Comparison of ENCODE assay signal across 1 cellular context in the genomic region with DNA sequence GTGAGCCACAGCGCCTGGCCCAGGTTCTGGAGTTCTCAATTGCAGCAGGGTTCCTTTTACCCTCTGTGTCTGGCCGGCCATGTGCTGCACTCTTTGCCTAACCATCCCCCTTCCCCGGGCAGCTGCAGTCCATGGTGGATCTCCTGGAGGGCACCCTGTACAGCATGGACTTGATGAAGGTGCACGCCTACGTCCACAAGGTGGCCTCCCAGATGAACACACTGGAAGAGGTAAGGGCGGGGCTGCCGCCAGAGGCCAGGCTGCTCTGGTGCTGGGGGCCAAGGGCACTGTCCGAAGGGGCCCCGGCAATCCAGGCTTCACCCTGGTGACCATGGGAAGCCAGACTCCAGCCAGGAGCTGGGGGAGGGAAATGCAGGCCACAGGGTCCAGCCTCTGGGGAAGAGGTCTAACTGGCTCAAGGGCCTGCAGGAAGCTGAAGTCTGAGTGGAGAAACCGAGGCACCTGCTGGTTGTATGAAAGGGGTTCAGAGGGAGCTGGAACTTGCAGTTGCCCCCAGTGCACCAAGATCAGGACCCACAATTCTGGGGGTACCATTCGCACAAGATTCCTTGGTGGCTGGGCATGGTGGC.
TF ChIP-seq lines count a peak whose summit lies in the region.

No MANE protein-coding gene starts in this region.

TF ChIP-seq in HepG2, 621 proteins besides CTCF, POLR2A, EP300 and RAD21 (continued from another document and continues in another):
- TF ChIP-seq, protein P1, sequence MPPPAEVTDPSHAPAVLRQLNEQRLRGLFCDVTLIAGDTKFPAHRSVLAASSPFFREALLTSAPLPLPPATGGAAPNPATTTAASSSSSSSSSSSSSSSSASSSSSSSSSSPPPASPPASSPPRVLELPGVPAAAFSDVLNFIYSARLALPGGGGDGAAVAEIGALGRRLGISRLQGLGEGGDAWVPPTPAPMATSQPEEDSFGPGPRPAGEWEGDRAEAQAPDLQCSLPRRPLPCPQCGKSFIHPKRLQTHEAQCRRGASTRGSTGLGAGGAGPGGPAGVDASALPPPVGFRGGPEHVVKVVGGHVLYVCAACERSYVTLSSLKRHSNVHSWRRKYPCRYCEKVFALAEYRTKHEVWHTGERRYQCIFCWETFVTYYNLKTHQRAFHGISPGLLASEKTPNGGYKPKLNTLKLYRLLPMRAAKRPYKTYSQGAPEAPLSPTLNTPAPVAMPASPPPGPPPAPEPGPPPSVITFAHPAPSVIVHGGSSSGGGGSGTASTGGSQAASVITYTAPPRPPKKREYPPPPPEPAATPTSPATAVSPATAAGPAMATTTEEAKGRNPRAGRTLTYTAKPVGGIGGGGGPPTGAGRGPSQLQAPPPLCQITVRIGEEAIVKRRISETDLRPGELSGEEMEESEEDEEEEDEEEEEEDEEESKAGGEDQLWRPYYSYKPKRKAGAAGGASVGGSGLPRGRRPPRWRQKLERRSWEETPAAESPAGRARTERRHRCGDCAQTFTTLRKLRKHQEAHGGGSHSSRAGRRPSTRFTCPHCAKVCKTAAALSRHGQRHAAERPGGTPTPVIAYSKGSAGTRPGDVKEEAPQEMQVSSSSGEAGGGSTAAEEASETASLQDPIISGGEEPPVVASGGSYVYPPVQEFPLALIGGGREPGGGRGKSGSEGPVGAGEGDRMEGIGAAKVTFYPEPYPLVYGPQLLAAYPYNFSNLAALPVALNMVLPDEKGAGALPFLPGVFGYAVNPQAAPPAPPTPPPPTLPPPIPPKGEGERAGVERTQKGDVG (CRISPR knock-in tag; IDR thresholded peaks at IDR 0.05; ENCODE audit: borderline replicate concordance), result no peak
- TF ChIP-seq, protein P2, sequence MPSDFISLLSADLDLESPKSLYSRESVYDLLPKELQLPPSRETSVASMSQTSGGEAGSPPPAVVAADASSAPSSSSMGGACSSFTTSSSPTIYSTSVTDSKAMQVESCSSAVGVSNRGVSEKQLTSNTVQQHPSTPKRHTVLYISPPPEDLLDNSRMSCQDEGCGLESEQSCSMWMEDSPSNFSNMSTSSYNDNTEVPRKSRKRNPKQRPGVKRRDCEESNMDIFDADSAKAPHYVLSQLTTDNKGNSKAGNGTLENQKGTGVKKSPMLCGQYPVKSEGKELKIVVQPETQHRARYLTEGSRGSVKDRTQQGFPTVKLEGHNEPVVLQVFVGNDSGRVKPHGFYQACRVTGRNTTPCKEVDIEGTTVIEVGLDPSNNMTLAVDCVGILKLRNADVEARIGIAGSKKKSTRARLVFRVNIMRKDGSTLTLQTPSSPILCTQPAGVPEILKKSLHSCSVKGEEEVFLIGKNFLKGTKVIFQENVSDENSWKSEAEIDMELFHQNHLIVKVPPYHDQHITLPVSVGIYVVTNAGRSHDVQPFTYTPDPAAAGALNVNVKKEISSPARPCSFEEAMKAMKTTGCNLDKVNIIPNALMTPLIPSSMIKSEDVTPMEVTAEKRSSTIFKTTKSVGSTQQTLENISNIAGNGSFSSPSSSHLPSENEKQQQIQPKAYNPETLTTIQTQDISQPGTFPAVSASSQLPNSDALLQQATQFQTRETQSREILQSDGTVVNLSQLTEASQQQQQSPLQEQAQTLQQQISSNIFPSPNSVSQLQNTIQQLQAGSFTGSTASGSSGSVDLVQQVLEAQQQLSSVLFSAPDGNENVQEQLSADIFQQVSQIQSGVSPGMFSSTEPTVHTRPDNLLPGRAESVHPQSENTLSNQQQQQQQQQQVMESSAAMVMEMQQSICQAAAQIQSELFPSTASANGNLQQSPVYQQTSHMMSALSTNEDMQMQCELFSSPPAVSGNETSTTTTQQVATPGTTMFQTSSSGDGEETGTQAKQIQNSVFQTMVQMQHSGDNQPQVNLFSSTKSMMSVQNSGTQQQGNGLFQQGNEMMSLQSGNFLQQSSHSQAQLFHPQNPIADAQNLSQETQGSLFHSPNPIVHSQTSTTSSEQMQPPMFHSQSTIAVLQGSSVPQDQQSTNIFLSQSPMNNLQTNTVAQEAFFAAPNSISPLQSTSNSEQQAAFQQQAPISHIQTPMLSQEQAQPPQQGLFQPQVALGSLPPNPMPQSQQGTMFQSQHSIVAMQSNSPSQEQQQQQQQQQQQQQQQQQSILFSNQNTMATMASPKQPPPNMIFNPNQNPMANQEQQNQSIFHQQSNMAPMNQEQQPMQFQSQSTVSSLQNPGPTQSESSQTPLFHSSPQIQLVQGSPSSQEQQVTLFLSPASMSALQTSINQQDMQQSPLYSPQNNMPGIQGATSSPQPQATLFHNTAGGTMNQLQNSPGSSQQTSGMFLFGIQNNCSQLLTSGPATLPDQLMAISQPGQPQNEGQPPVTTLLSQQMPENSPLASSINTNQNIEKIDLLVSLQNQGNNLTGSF (CRISPR knock-in tag; IDR thresholded peaks at IDR 0.05), result no peak
- peak; percentile 67; the same call in 1 of the 2 replicates for TF ChIP-seq IRF2 (CRISPR knock-in tag; IDR thresholded peaks at IDR 0.05)
- TF ChIP-seq ZNF292 (CRISPR knock-in tag; IDR thresholded peaks at IDR 0.05; ENCODE audit: borderline replicate concordance, low read depth), result peak; percentile 56; the same call in 1 of the 2 replicates
- TF ChIP-seq POGZ (CRISPR knock-in tag; IDR thresholded peaks at IDR 0.05), result peak; percentile 61
- TF ChIP-seq SYNCRIP (IDR thresholded peaks at IDR 0.05; ENCODE audit: insufficient read depth, low read depth, low read length), result no peak
- TF ChIP-seq ZNF619 (CRISPR knock-in tag; IDR thresholded peaks at IDR 0.05), result no peak
- peak; percentile 75 for TF ChIP-seq SMC3 (IDR thresholded peaks at IDR 0.05; ENCODE audit: low read length)
- TF ChIP-seq KLF9 (CRISPR knock-in tag; IDR thresholded peaks at IDR 0.05; ENCODE audit: low read depth), result no peak
- TF ChIP-seq JARID2 (CRISPR knock-in tag; IDR thresholded peaks at IDR 0.05; ENCODE audit: insufficient replicate concordance), result no peak
- TF ChIP-seq MXD4 (CRISPR knock-in tag; IDR thresholded peaks at IDR 0.05), result no peak
- TF ChIP-seq, protein P3, sequence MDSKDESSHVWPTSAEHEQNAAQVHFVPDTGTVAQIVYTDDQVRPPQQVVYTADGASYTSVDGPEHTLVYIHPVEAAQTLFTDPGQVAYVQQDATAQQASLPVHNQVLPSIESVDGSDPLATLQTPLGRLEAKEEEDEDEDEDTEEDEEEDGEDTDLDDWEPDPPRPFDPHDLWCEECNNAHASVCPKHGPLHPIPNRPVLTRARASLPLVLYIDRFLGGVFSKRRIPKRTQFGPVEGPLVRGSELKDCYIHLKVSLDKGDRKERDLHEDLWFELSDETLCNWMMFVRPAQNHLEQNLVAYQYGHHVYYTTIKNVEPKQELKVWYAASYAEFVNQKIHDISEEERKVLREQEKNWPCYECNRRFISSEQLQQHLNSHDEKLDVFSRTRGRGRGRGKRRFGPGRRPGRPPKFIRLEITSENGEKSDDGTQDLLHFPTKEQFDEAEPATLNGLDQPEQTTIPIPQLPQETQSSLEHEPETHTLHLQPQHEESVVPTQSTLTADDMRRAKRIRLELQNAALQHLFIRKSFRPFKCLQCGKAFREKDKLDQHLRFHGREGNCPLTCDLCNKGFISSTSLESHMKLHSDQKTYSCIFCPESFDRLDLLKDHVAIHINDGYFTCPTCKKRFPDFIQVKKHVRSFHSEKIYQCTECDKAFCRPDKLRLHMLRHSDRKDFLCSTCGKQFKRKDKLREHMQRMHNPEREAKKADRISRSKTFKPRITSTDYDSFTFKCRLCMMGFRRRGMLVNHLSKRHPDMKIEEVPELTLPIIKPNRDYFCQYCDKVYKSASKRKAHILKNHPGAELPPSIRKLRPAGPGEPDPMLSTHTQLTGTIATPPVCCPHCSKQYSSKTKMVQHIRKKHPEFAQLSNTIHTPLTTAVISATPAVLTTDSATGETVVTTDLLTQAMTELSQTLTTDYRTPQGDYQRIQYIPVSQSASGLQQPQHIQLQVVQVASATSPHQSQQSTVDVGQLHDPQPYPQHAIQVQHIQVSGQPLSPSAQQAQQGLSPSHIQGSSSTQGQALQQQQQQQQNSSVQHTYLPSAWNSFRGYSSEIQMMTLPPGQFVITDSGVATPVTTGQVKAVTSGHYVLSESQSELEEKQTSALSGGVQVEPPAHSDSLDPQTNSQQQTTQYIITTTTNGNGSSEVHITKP (CRISPR knock-in tag; IDR thresholded peaks at IDR 0.05; ENCODE audit: low read depth), result 0 out of 2 replicates have a peak, but pooled peaks have one; percentile 56
- no peak for TF ChIP-seq HOXA9 (CRISPR knock-in tag; IDR thresholded peaks at IDR 0.05; ENCODE audit: borderline replicate concordance)
- TF ChIP-seq ZNF615 (CRISPR knock-in tag; IDR thresholded peaks at IDR 0.05; ENCODE audit: borderline replicate concordance), result no peak
- TF ChIP-seq SOX6 (IDR thresholded peaks at IDR 0.05), result no peak
- TF ChIP-seq SOX6 (CRISPR knock-in tag; IDR thresholded peaks at IDR 0.05), result peak; percentile 56; the same call in 1 of the 2 replicates
- TF ChIP-seq REL (CRISPR knock-in tag; conservative IDR thresholded peaks at IDR 0.05), result no peak
- no peak for TF ChIP-seq ZNF777 (CRISPR knock-in tag; IDR thresholded peaks at IDR 0.05)
- TF ChIP-seq, protein P4, sequence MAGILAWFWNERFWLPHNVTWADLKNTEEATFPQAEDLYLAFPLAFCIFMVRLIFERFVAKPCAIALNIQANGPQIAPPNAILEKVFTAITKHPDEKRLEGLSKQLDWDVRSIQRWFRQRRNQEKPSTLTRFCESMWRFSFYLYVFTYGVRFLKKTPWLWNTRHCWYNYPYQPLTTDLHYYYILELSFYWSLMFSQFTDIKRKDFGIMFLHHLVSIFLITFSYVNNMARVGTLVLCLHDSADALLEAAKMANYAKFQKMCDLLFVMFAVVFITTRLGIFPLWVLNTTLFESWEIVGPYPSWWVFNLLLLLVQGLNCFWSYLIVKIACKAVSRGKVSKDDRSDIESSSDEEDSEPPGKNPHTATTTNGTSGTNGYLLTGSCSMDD (CRISPR knock-in tag; IDR thresholded peaks at IDR 0.05), result no peak
- TF ChIP-seq, protein P5, sequence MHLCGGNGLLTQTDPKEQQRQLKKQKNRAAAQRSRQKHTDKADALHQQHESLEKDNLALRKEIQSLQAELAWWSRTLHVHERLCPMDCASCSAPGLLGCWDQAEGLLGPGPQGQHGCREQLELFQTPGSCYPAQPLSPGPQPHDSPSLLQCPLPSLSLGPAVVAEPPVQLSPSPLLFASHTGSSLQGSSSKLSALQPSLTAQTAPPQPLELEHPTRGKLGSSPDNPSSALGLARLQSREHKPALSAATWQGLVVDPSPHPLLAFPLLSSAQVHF (CRISPR knock-in tag; IDR thresholded peaks at IDR 0.05), result no peak
- TF ChIP-seq KDM5A (IDR thresholded peaks at IDR 0.05; ENCODE audit: borderline replicate concordance, low read length), result no peak
- TF ChIP-seq, protein P6, sequence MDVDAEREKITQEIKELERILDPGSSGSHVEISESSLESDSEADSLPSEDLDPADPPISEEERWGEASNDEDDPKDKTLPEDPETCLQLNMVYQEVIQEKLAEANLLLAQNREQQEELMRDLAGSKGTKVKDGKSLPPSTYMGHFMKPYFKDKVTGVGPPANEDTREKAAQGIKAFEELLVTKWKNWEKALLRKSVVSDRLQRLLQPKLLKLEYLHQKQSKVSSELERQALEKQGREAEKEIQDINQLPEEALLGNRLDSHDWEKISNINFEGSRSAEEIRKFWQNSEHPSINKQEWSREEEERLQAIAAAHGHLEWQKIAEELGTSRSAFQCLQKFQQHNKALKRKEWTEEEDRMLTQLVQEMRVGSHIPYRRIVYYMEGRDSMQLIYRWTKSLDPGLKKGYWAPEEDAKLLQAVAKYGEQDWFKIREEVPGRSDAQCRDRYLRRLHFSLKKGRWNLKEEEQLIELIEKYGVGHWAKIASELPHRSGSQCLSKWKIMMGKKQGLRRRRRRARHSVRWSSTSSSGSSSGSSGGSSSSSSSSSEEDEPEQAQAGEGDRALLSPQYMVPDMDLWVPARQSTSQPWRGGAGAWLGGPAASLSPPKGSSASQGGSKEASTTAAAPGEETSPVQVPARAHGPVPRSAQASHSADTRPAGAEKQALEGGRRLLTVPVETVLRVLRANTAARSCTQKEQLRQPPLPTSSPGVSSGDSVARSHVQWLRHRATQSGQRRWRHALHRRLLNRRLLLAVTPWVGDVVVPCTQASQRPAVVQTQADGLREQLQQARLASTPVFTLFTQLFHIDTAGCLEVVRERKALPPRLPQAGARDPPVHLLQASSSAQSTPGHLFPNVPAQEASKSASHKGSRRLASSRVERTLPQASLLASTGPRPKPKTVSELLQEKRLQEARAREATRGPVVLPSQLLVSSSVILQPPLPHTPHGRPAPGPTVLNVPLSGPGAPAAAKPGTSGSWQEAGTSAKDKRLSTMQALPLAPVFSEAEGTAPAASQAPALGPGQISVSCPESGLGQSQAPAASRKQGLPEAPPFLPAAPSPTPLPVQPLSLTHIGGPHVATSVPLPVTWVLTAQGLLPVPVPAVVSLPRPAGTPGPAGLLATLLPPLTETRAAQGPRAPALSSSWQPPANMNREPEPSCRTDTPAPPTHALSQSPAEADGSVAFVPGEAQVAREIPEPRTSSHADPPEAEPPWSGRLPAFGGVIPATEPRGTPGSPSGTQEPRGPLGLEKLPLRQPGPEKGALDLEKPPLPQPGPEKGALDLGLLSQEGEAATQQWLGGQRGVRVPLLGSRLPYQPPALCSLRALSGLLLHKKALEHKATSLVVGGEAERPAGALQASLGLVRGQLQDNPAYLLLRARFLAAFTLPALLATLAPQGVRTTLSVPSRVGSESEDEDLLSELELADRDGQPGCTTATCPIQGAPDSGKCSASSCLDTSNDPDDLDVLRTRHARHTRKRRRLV (CRISPR knock-in tag; IDR thresholded peaks at IDR 0.05), result no peak
- TF ChIP-seq ZNF713 (CRISPR knock-in tag; IDR thresholded peaks at IDR 0.05), result no peak
- no peak for TF ChIP-seq ZNF749 (CRISPR knock-in tag; IDR thresholded peaks at IDR 0.05; ENCODE audit: borderline replicate concordance)
- TF ChIP-seq FOSL2 (CRISPR knock-in tag; IDR thresholded peaks at IDR 0.05), result 0 out of 2 replicates have a peak, but pooled peaks have one; percentile 10
- no peak for TF ChIP-seq NCOA5 (CRISPR knock-in tag; IDR thresholded peaks at IDR 0.05)
- TF ChIP-seq ZNF816 (CRISPR knock-in tag; IDR thresholded peaks at IDR 0.05; ENCODE audit: borderline replicate concordance), result no peak
- TF ChIP-seq, protein P7, sequence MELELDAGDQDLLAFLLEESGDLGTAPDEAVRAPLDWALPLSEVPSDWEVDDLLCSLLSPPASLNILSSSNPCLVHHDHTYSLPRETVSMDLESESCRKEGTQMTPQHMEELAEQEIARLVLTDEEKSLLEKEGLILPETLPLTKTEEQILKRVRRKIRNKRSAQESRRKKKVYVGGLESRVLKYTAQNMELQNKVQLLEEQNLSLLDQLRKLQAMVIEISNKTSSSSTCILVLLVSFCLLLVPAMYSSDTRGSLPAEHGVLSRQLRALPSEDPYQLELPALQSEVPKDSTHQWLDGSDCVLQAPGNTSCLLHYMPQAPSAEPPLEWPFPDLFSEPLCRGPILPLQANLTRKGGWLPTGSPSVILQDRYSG (CRISPR knock-in tag; IDR thresholded peaks at IDR 0.05), result no peak
- TF ChIP-seq, protein P8, sequence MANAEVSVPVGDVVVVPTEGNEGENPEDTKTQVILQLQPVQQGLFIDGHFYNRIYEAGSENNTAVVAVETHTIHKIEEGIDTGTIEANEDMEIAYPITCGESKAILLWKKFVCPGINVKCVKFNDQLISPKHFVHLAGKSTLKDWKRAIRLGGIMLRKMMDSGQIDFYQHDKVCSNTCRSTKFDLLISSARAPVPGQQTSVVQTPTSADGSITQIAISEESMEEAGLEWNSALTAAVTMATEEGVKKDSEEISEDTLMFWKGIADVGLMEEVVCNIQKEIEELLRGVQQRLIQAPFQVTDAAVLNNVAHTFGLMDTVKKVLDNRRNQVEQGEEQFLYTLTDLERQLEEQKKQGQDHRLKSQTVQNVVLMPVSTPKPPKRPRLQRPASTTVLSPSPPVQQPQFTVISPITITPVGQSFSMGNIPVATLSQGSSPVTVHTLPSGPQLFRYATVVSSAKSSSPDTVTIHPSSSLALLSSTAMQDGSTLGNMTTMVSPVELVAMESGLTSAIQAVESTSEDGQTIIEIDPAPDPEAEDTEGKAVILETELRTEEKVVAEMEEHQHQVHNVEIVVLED (CRISPR knock-in tag; IDR thresholded peaks at IDR 0.05; ENCODE audit: borderline replicate concordance), result no peak
